Comparison of ENCODE assay signal across 10 cellular contexts in the genomic region with DNA sequence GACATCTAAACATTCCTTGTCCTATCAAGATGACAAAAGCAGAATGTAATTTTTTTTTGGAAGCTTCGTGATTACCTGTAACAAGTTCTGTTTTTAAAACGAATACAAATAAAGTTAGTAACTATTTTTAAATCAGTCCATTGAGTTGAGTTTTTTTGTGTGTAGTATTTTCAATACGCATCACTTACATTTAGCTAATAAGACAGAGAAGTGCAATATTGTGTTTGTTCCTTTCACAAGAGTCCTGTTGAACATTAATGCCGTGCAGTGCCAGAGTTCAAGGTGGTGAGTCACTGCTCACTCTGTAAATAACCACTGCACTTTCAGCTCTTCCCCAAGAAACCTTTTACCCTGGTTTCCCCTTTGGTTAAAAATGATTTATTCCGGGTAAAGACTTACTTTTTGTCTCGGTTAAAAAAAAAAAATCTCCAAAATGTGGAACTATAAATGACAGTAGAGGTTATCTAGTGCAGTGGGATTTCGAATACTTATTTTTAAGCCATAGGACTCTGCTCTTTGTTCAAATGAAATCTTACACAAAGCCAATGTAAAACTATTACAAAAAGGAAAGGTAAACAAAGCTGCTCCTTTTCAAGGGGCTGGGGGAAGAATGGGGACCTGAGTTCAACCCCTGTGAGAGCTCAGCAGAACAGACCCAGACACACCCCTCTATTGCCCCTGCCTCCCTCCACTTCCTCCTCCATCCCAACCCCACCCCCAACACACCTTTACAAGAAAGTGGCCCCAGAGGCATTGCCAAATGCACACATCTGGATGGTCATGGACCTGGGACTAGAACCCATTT. TPM values are rescaled to one million over a fixed set of nuclear protein-coding genes. Genes with fewer than 3 reads are reported as not detected.
DNase-seq lines count a peak whose midpoint lies in the region; ATAC-seq and TF ChIP-seq lines count a peak whose summit lies in the region.
"Had no signal": no experiment of that assay in that cellular context is flagged by ENCODE, and none has a peak within 500 bp of the region (broad histone marks: within the 10 kb centered on the region; RNA-seq: fewer than 3 reads in every experiment).

No MANE protein-coding gene starts in this region.

- H3K4me1 ChIP-seq in fibroblast of lung (ENCODE audit: control insufficient read depth, extremely low read depth, insufficient read depth, low read length): peaks cover 7% of the 10 kb centered on the region

- H3K9ac ChIP-seq in SU-DHL-6 (ENCODE audit: low read length): peak overlapping the region; percentile 46
- H3K9ac ChIP-seq in fibroblast of lung (ENCODE audit: insufficient read depth, low read length): no peak overlapping the region

- no peaks in the 10 kb centered on the region for H3K27me3 ChIP-seq in SU-DHL-6 (ENCODE audit: low read length)
- no peaks in the 10 kb centered on the region for H3K27me3 ChIP-seq in fibroblast of lung (ENCODE audit: control insufficient read depth, insufficient read depth, low read length)

- no peaks in the 10 kb centered on the region for H3K27me3 Mint-ChIP-seq in stimulated activated naive CD8-positive, alpha-beta T cell treated with anti-CD3 and anti-CD28 coated beads, Interleukin-15, amount 100 ng/mL, for 72 hours

- TF ChIP-seq CTCF in SU-DHL-6 (IDR thresholded peaks at IDR 0.05; ENCODE audit: insufficient read depth, low read length, poor library complexity, severe bottlenecking) (no peak), fibroblast of lung (conservative IDR thresholded peaks at IDR 0.05 in 1 of 2, IDR thresholded peaks at IDR 0.05 in 1 of 2; ENCODE audit: low read depth in 1 of 2, low read length in 2 of 2) (no peak)

- H3K9me3 ChIP-seq in SU-DHL-6 (ENCODE audit: insufficient read depth, low read length): no peaks in the 10 kb centered on the region
- H3K9me3 ChIP-seq in fibroblast of lung (ENCODE audit: control insufficient read depth, insufficient read depth, low read depth, low read length): no peaks in the 10 kb centered on the region

- peaks cover 78% of the 10 kb centered on the region for H3K4me1 Mint-ChIP-seq in stimulated activated naive CD8-positive, alpha-beta T cell treated with anti-CD3 and anti-CD28 coated beads, Interleukin-15, amount 100 ng/mL, for 72 hours

- H3K9me2 ChIP-seq in SU-DHL-6 (replicated peaks; ENCODE audit: insufficient read depth, low read length): no peaks in the 10 kb centered on the region

- peak; percentile 49 for DNase-seq in activated CD8-positive, alpha-beta memory T cell treated with anti-CD3 and anti-CD28 coated beads for 24 hours
- no peak for DNase-seq in activated CD8-positive, alpha-beta memory T cell treated with anti-CD3 and anti-CD28 coated beads, Interleukin-2, amount 50 U/mL, for 48 hours
- DNase-seq in fibroblast of lung (ENCODE audit: low read depth in 2 of 2): peak; percentile 67 to 82
- no peak for DNase-seq in stimulated activated naive CD8-positive, alpha-beta T cell treated with anti-CD3 and anti-CD28 coated beads, Interleukin-15, amount 100 ng/mL, for 72 hours
- DNase-seq in NCI-H524 (lab: John Stamatoyannopoulos, UW): no peak
- DNase-seq in activated gamma-delta T cell treated with Interleukin-2 at 50 U/mL for 16 hours: no peak
- DNase-seq: DMS 273 treated with DMSO at 0.1 percent for 48 hours, NCI-H526 treated with DMSO at 0.1 percent for 48 hours had no signal

- H3K36me3 ChIP-seq in SU-DHL-6 (ENCODE audit: low read length) (no peaks in the 10 kb centered on the region), fibroblast of lung (ENCODE audit: control insufficient read depth, insufficient read depth, low read length) (no peaks in the 10 kb centered on the region)

- H3K4me2 ChIP-seq in SU-DHL-6 (ENCODE audit: low read depth, low read length, poor library complexity, severe bottlenecking) (peak overlapping the region; percentile 61), fibroblast of lung (ENCODE audit: extremely low read depth, insufficient read depth, low read length) (peak overlapping the region; percentile 8)

- H2AFZ ChIP-seq in SU-DHL-6 (ENCODE audit: low read depth, low read length, severe bottlenecking) (peak overlapping the region; percentile 23), fibroblast of lung (ENCODE audit: low read length) (no peak overlapping the region)

- H3K27ac ChIP-seq in SU-DHL-6 (ENCODE audit: low read depth, low read length) (peak overlapping the region; percentile 80), fibroblast of lung (ENCODE audit: insufficient read depth, low read length) (no peak overlapping the region)

- H3K4me3 ChIP-seq in SU-DHL-6 (ENCODE audit: insufficient read depth, low read length, poor library complexity, severe bottlenecking): peak overlapping the region; percentile 1
- H3K4me3 ChIP-seq in fibroblast of lung (replicated peaks in 1 of 4; ENCODE audit: control extremely low read depth in 1 of 4, insufficient read depth in 1 of 4, low read depth in 3 of 4, low read length in 4 of 4): no peak overlapping the region

- H4K20me1 ChIP-seq in SU-DHL-6 (ENCODE audit: low read depth, low read length) (no peaks in the 10 kb centered on the region), fibroblast of lung (ENCODE audit: control insufficient read depth, extremely low read depth, insufficient read depth, low read length) (no peaks in the 10 kb centered on the region)

- H3K27ac Mint-ChIP-seq in stimulated activated naive CD8-positive, alpha-beta T cell treated with anti-CD3 and anti-CD28 coated beads, Interleukin-15, amount 100 ng/mL, for 72 hours: peak overlapping the region; percentile 59 to 94

- H3K9me3 Mint-ChIP-seq in stimulated activated naive CD8-positive, alpha-beta T cell treated with anti-CD3 and anti-CD28 coated beads, Interleukin-15, amount 100 ng/mL, for 72 hours: no peaks in the 10 kb centered on the region

- H3K79me2 ChIP-seq in SU-DHL-6 (ENCODE audit: insufficient read depth, low read length): no peaks in the 10 kb centered on the region
- H3K79me2 ChIP-seq in fibroblast of lung (ENCODE audit: control insufficient read depth, insufficient read depth, low read length): no peaks in the 10 kb centered on the region

- H3F3A ChIP-seq in SU-DHL-6 (ENCODE audit: insufficient read depth): peaks cover 57% of the 10 kb centered on the region

- peak overlapping the region; percentile 61 to 68 for H3K4me3 Mint-ChIP-seq in stimulated activated naive CD8-positive, alpha-beta T cell treated with anti-CD3 and anti-CD28 coated beads, Interleukin-15, amount 100 ng/mL, for 72 hours

- ATAC-seq in stimulated activated naive CD8-positive, alpha-beta T cell treated with anti-CD3 and anti-CD28 coated beads, Interleukin-15, amount 100 ng/mL, for 72 hours: peak; percentile 69
- no peak for ATAC-seq in HG02571 (IDR thresholded peaks at IDR 0.05; ENCODE audit: unreplicated experiment)

RNA-seq across cellular contexts. Expression of gene NCMAP, which starts 14.8 kb away (rescaled TPM):
- total RNA-seq in fibroblast of lung: not detected in 2 replicates
- not detected in 2 replicates for polyA plus RNA-seq in fibroblast of lung
- polyA plus RNA-seq in fibroblast of lung (2012): not detected in 2 replicates
- polyA minus RNA-seq in fibroblast of lung (ENCODE audit: low replicate concordance): not detected in 2 replicates

RNA-seq across cellular contexts. Expression of gene RCAN3, which starts 38.5 kb away (rescaled TPM):
- 2.3 and 5.0 TPM in 2 replicates for total RNA-seq in fibroblast of lung
- polyA plus RNA-seq in fibroblast of lung: 12.9 and 17.3 TPM in 2 replicates
- polyA plus RNA-seq in fibroblast of lung (2012): 5.9 and 9.2 TPM in 2 replicates
- polyA minus RNA-seq in fibroblast of lung (ENCODE audit: low replicate concordance): 4.0 and 13.0 TPM in 2 replicates

Comparison
In these comparisons a context has a peak if more than half of its experiments do, and no peak if none do; other contexts are left out.
1. DNase-seq: peak in activated CD8-positive, alpha-beta memory T cell treated with anti-CD3 and anti-CD28 coated beads for 24 hours (single experiment) and fibroblast of lung (2 of 2); none in activated CD8-positive, alpha-beta memory T cell treated with anti-CD3 and anti-CD28 coated beads, Interleukin-2, amount 50 U/mL, for 48 hours (single experiment), stimulated activated naive CD8-positive, alpha-beta T cell treated with anti-CD3 and anti-CD28 coated beads, Interleukin-15, amount 100 ng/mL, for 72 hours (0 of 2), NCI-H524 (0 of 2) and activated gamma-delta T cell treated with Interleukin-2 at 50 U/mL for 16 hours (single experiment).